ENCODE assay signal across 9 cellular contexts in genomic region chr12:106135781-106136180, GRCh38. TPM values are rescaled to one million over a fixed set of nuclear protein-coding genes. Genes with fewer than 3 reads are reported as not detected.
DNase-seq lines count a peak whose midpoint lies in the region; ATAC-seq and TF ChIP-seq lines count a peak whose summit lies in the region.
"Had no signal": no experiment of that assay in that cellular context is flagged by ENCODE, and none has a peak within 500 bp of the region (broad histone marks: within the 10 kb centered on the region; RNA-seq: fewer than 3 reads in every experiment).

No MANE protein-coding gene starts in this region.

- no peak for ATAC-seq in foreskin keratinocyte
- ATAC-seq in naive thymus-derived CD8-positive, alpha-beta T cell = no peak
- no peak for ATAC-seq in HG02588 (IDR thresholded peaks at IDR 0.05; ENCODE audit: unreplicated experiment)

- H3K27ac ChIP-seq in SJSA1 = peak overlapping the region; percentile 72
- peak overlapping the region; percentile 69 for H3K27ac ChIP-seq in foreskin keratinocyte
- peak overlapping the region in 2 of 4 donors; percentile 20 to 90 for H3K27ac ChIP-seq in sigmoid colon

- H3K4me3 ChIP-seq in SJSA1 (peak overlapping the region; percentile 95), sigmoid colon (peak overlapping the region in 3 of 4 donors; percentile 13 to 77 (median 70))

- in situ Hi-C loops in G401 (cut with HindIII; ENCODE audit: low sequenced_read_pairs) = no loop called here

- H3K4me1 ChIP-seq in SJSA1 (replicated peaks) (peaks cover 77% of the 10 kb centered on the region), foreskin keratinocyte (peaks cover 34% of the 10 kb centered on the region), sigmoid colon (peaks cover 0 to 79% (median 38%) of the 10 kb centered on the region in 4 donors)

- peaks cover 0 to 10% (median 5%) of the 10 kb centered on the region in 3 donors for H3K36me3 Mint-ChIP-seq in naive thymus-derived CD8-positive, alpha-beta T cell

- no peak overlapping the region for H3K27ac Mint-ChIP-seq in naive thymus-derived CD8-positive, alpha-beta T cell

- DNase-seq in G401 (ENCODE audit: low spot score) (peak; percentile 83), SJSA1 (ENCODE audit: low read depth in 1 of 2, low spot score in 2 of 2) (no peak), foreskin keratinocyte (peak in 1 of 2 donors; percentile 61), sigmoid colon (no peak), middle frontal gyrus (ENCODE audit: extremely low spot score, low spot score) (no peak), NCI-H2107 (lab: John Stamatoyannopoulos, UW) (no peak)
- no peak for DNase-seq in naive thymus-derived CD8-positive, alpha-beta T cell
- DNase-seq: GOT3 had no signal

- no peak overlapping the region for H3K4me3 Mint-ChIP-seq in naive thymus-derived CD8-positive, alpha-beta T cell

- intact Hi-C loops in sigmoid colon (cut with DNase I) = loop anchor here (2.0 to 5.0 kb wide), 5 partner anchors 87 to 613 kb away; partner anchors contain the start of gene TCP11L2

- no peak for TF ChIP-seq EP300 in sigmoid colon (IDR thresholded peaks at IDR 0.05)

- TF ChIP-seq CTCF in foreskin keratinocyte (conservative IDR thresholded peaks at IDR 0.05) (no peak), sigmoid colon (IDR thresholded peaks at IDR 0.05) (no peak)

- H3K9me3 ChIP-seq in SJSA1 (replicated peaks) = 0 out of 2 replicates have a peak, but pooled peaks cover 2% of the 10 kb centered on the region
- no peaks in the 10 kb centered on the region for H3K9me3 ChIP-seq in sigmoid colon

- peaks cover 7 to 20% (median 14%) of the 10 kb centered on the region in 4 donors for H3K4me1 Mint-ChIP-seq in naive thymus-derived CD8-positive, alpha-beta T cell

- H3K36me3 ChIP-seq in SJSA1 (peaks cover 33% of the 10 kb centered on the region), sigmoid colon (no peaks in the 10 kb centered on the region)

- POLR2A ChIA-PET in naive thymus-derived CD8-positive, alpha-beta T cell (lab: Charles Lee) = no interaction called here

- TF ChIP-seq POLR2A in sigmoid colon (IDR thresholded peaks at IDR 0.05) = no peak

- 30 to 31% methylated on average over 4 of the region's 4 CpGs for WGBS in sigmoid colon, 2 donors

- peaks cover 45 to 87% (median 58%) of the 10 kb centered on the region in 5 donors for H3K27me3 Mint-ChIP-seq in naive thymus-derived CD8-positive, alpha-beta T cell

- no peaks in the 10 kb centered on the region for H3K27me3 ChIP-seq in SJSA1 (replicated peaks)
- no peaks in the 10 kb centered on the region for H3K27me3 ChIP-seq in foreskin keratinocyte
- H3K27me3 ChIP-seq in sigmoid colon = no peaks in the 10 kb centered on the region

- peaks cover 0 to under 1% (median 0%) of the 10 kb centered on the region in 9 donors for H3K9me3 Mint-ChIP-seq in naive thymus-derived CD8-positive, alpha-beta T cell

RNA-seq across cellular contexts. Expression of gene NUAK1, which starts 3.0 kb away (rescaled TPM):
- 8.0 and 20.4 TPM in 2 replicates for total RNA-seq in G401 (2014; rRNA removed; shearing (Covaris generic))
- 48.9 and 60.6 TPM in 2 replicates for total RNA-seq in SJSA1 (2014; rRNA removed; shearing (Covaris generic))
- 21.6 and 55.4 TPM in 2 replicates for total RNA-seq in foreskin keratinocyte
- 6.3 and 13.7 TPM in 2 replicates for polyA plus RNA-seq in foreskin keratinocyte
- total RNA-seq in sigmoid colon = 10 to 100 TPM in 1 of 4 donors, 1 to 10 TPM in 3; 5.8 to 12.1 (median 7.5) TPM
- polyA plus RNA-seq in sigmoid colon = 1 to 10 TPM; 1.8 to 3.7 (median 2.6) TPM
- total RNA-seq in naive thymus-derived CD8-positive, alpha-beta T cell = not detected
- under 1 TPM in 1 of 3 donors, not detected in 2; 0.08 TPM for polyA plus RNA-seq in naive thymus-derived CD8-positive, alpha-beta T cell
